In the genomic region with DNA sequence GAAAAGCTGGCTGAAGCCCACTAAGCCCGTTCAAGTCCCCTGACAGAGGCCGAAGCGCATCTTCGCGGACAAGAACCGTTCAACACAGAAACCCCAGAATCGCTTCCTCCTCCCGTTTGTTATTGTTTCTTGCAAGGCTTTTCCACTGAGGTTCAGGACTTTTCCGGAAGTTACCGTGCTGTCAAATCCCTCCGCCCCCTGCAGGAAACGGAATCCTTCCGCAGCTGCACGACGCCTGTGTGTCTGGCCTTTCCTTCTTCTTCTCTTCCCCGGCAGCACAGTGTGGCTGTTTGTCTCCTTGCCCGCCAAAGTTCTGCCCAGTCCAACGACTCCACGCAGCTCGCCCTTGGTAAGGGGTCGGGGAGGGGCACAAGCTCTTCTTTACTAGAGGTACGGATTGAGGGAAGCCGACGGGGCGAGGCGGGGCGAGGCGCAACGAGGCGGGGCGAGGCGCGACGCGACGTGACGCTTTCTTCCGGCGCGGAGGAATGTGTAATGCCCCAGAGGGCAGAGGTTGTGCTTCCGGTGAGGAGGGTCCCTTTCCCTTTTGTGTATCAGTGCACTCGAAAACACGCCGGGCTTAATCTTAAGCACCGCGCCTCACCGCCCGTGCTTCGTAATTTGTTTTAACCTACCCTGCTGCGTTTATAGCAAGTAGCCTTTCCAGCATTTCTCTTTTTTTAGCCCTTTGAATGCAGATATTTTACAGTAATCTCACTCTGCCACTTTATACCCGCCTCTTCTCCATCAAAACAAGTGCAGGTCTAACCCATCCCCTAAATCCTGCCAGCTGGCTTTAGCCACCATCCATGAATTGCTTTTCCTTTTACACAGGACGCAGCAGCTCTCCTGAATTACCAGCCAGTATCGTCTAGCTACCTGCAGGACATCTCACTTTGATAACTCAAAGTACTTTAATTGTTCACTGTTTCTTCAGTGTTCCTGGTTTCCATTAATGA, we compare ENCODE assay signal across 8 cellular contexts. TPM values are rescaled to one million over a fixed set of nuclear protein-coding genes. Genes with fewer than 3 reads are reported as not detected.
DNase-seq lines count a peak whose midpoint lies in the region; ATAC-seq and TF ChIP-seq lines count a peak whose summit lies in the region.

KDM5A (minus strand) TSS at position 183 of the 959 bp plus-strand sequence. CDS start 229 bp downstream, outside the sequence.

- DNase-seq in Ammon's horn (ENCODE audit: low spot score) = peak; percentile 96
- peak; percentile 78 for DNase-seq in HPDE6-E6E7 (ENCODE audit: extremely low spot score)
- peak; percentile 94 for DNase-seq in activated CD4-positive, alpha-beta memory T cell treated with anti-CD3 and anti-CD28 coated beads, Interleukin-2, amount 10 ng/mL, durations not matched to agents 7 days and 5 days
- peak; percentile 99 for DNase-seq in endodermal cell
- DNase-seq in middle frontal gyrus (ENCODE audit: extremely low spot score, low spot score) = peak; percentile 89
- DNase-seq in stimulated activated CD8-positive, alpha-beta memory T cell treated with anti-CD3 and anti-CD28 coated beads, Interleukin-2, amount 100 ng/mL, for 48 hours (ENCODE audit: low read depth in 2 of 2) = peak; percentile 78 to 81
- no peak for DNase-seq in midbrain (lab: John Stamatoyannopoulos, UW)

- H3K27me3 ChIP-seq in endodermal cell (ENCODE audit: control insufficient read depth, insufficient read depth, low read length, poor library complexity, severe bottlenecking) = no peaks in the 10 kb centered on the region

- H3K27me3 Mint-ChIP-seq in activated CD4-positive, alpha-beta memory T cell treated with anti-CD3 and anti-CD28 coated beads, Interleukin-2, amount 10 ng/mL, durations not matched to agents 7 days and 5 days = no peaks in the 10 kb centered on the region
- H3K27me3 Mint-ChIP-seq in endodermal cell (ENCODE audit: insufficient read depth) = no peaks in the 10 kb centered on the region

- no peaks in the 10 kb centered on the region for H3K4me1 ChIP-seq in endodermal cell (ENCODE audit: control insufficient read depth, insufficient read depth, low read length)

- peak within 1 kb of the TSS; percentile 90 for H3K4me3 Mint-ChIP-seq in activated CD4-positive, alpha-beta memory T cell treated with anti-CD3 and anti-CD28 coated beads, Interleukin-2, amount 10 ng/mL, durations not matched to agents 7 days and 5 days
- peak within 1 kb of the TSS; percentile 86 for H3K4me3 Mint-ChIP-seq in endodermal cell

- peaks cover 14% of the 10 kb centered on the region for H3K36me3 ChIP-seq in endodermal cell (ENCODE audit: control insufficient read depth, insufficient read depth, low read length)

- H3K9ac ChIP-seq in endodermal cell (ENCODE audit: extremely low read depth, low read length, poor library complexity, severe bottlenecking) = peak within 1 kb of the TSS; percentile 84

- POLR2A ChIA-PET in activated CD4-positive, alpha-beta memory T cell treated with anti-CD3 and anti-CD28 coated beads, Interleukin-2, amount 10 ng/mL, durations not matched to agents 7 days and 5 days (lab: Charles Lee) = interaction anchor here (0.5 to 3.9 kb wide), 20 partner anchors 8 to 1551 kb away, joined by 3 to 74 read pairs (median 3); partner anchors contain the start of genes CCDC77 and WNK1

- peak; percentile 91 for ATAC-seq in GM19455 (IDR thresholded peaks at IDR 0.05; ENCODE audit: unreplicated experiment)

- H3K27ac ChIP-seq in endodermal cell (ENCODE audit: low read depth, low read length) = peak within 1 kb of the TSS; percentile 98

- H3K9me3 ChIP-seq in endodermal cell (ENCODE audit: control insufficient read depth, low read length) = no peaks in the 10 kb centered on the region

- peak; percentile 16 for TF ChIP-seq CTCF in endodermal cell (conservative IDR thresholded peaks at IDR 0.05)

- no peaks in the 10 kb centered on the region for H3K9me3 Mint-ChIP-seq in activated CD4-positive, alpha-beta memory T cell treated with anti-CD3 and anti-CD28 coated beads, Interleukin-2, amount 10 ng/mL, durations not matched to agents 7 days and 5 days
- no peaks in the 10 kb centered on the region for H3K9me3 Mint-ChIP-seq in endodermal cell

- CTCF ChIA-PET in activated CD4-positive, alpha-beta memory T cell treated with anti-CD3 and anti-CD28 coated beads, Interleukin-2, amount 10 ng/mL, durations not matched to agents 7 days and 5 days (lab: Charles Lee) = interaction anchor here (0.7 to 2.8 kb wide), 4 partner anchors 10 to 361 kb away, joined by 3 to 40 read pairs (median 4); partner anchors contain the start of gene CCDC77

- H3K36me3 Mint-ChIP-seq in activated CD4-positive, alpha-beta memory T cell treated with anti-CD3 and anti-CD28 coated beads, Interleukin-2, amount 10 ng/mL, durations not matched to agents 7 days and 5 days (ENCODE audit: low read depth) = peaks cover 31% of the 10 kb centered on the region
- H3K36me3 Mint-ChIP-seq in endodermal cell (ENCODE audit: low read depth) = peaks cover 11% of the 10 kb centered on the region

- 1% methylated on average over 16 to 50 of the region's 53 CpGs for WGBS in endodermal cell (ENCODE audit: insufficient coverage in 1 of 2, insufficient read length in 1 of 2), 2 experiments

- peak within 1 kb of the TSS; percentile 98 for H3K27ac Mint-ChIP-seq in activated CD4-positive, alpha-beta memory T cell treated with anti-CD3 and anti-CD28 coated beads, Interleukin-2, amount 10 ng/mL, durations not matched to agents 7 days and 5 days
- peak within 1 kb of the TSS; percentile 99 for H3K27ac Mint-ChIP-seq in endodermal cell

- H3K4me1 Mint-ChIP-seq in activated CD4-positive, alpha-beta memory T cell treated with anti-CD3 and anti-CD28 coated beads, Interleukin-2, amount 10 ng/mL, durations not matched to agents 7 days and 5 days = peaks cover 35% of the 10 kb centered on the region
- H3K4me1 Mint-ChIP-seq in endodermal cell = peaks cover 20% of the 10 kb centered on the region

- H3K4me3 ChIP-seq in endodermal cell (ENCODE audit: low read length) = peak within 1 kb of the TSS; percentile 92

RNA-seq across cellular contexts. Expression of gene KDM5A, which starts in this region (rescaled TPM):
- total RNA-seq in activated CD4-positive, alpha-beta memory T cell treated with anti-CD3 and anti-CD28 coated beads, Interleukin-2, amount 10 ng/mL, durations not matched to agents 7 days and 5 days = 10 to 100 TPM; 91.4 to 94.6 TPM
- total RNA-seq in endodermal cell = 100 to 1,000 TPM in 1 of 2 donors, 10 to 100 TPM in 1; 59.9 to 157 TPM
- 25.3 TPM for polyA plus RNA-seq in endodermal cell (2013, experiment 1 of 2)
- 24.9 TPM for polyA plus RNA-seq in endodermal cell (2013, experiment 2 of 2)
